8 cellular contexts compared by ENCODE assay signal in genomic region chr5:134738133-134738962, GRCh38.
DNase-seq lines count a peak whose midpoint lies in the region; ATAC-seq and TF ChIP-seq lines count a peak whose summit lies in the region.

CAMLG (plus strand) TSS chr5:134738548; CDS start chr5:134738621, 73 bp downstream.

- peak; percentile 98 for ATAC-seq in HG03196 (IDR thresholded peaks at IDR 0.05; ENCODE audit: unreplicated experiment)

- DNase-seq in AG09319 (ENCODE audit: extremely low read depth, low read depth) (peak; percentile 94), NCI-H345 (lab: John Stamatoyannopoulos, UW) (peak; percentile 97), inferior parietal cortex (ENCODE audit: extremely low spot score) (peak; percentile 97)
- DNase-seq in activated CD4-positive, CD25-positive, alpha-beta regulatory T cell (lab: John Stamatoyannopoulos, UW): peak; percentile 92 to 96 (median 95)
- peak; percentile 96 for DNase-seq in central memory CD4-positive, alpha-beta T cell
- DNase-seq in stimulated activated CD4-positive, alpha-beta T cell treated with anti-CD3 and anti-CD28 coated beads, Interleukin-12 subunit alpha, Interleukin-12 subunit beta, amount 100 ng/mL, for 24 hours (ENCODE audit: low read depth in 2 of 2): peak; percentile 91 to 97

- TF ChIP-seq CTCF in AG09319 (IDR thresholded peaks at IDR 0.05; ENCODE audit: low read depth, low read length): peak; percentile 45

- in situ Hi-C loops in GM18951 (cut with MboI; ENCODE audit: low sequenced_read_pairs, unreplicated experiment): no loop called here

- peak; percentile 86 for TF ChIP-seq POLR2A in GM18951 (IDR thresholded peaks at IDR 0.05; ENCODE audit: extremely low read depth, insufficient read depth, insufficient read length)

Comparison
In these comparisons a context has a peak if more than half of its experiments do, and no peak if none do; other contexts are left out.
1. Peak in every context shown above with its lines: DNase-seq and ATAC-seq.